Comparison of ENCODE assay signal across 12 cellular contexts in the genomic region with DNA sequence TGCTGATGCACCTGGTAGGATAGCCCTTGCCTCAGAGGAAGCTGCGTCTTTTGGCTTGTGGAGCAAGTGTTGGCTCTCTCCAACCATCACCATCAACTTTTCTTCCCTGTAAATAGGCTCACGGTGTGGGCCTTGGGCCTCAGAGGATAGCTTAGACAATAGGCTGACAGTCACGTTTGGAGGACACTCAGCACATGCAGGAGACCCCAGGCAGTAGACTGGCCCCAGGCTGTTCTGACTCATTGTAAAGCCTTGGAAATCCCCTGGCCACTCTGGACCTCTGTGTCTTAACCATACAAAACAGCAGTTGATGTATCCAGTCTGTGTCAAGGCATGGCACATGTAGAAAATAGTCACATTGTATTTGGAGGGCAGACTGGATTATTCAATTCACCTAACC. TPM values are rescaled to one million over a fixed set of nuclear protein-coding genes. Genes with fewer than 3 reads are reported as not detected.
DNase-seq lines count a peak whose midpoint lies in the region; ATAC-seq lines count a peak whose summit lies in the region.
"Had no signal": no experiment of that assay in that cellular context is flagged by ENCODE, and none has a peak within 500 bp of the region (broad histone marks: within the 10 kb centered on the region; RNA-seq: fewer than 3 reads in every experiment).

No MANE protein-coding gene starts in this region.

- no peaks in the 10 kb centered on the region for H3K27me3 Mint-ChIP-seq in activated naive CD8-positive, alpha-beta T cell treated with anti-CD3 and anti-CD28 coated beads for 36 hours

- peaks cover 23% of the 10 kb centered on the region for H3K36me3 Mint-ChIP-seq in activated naive CD8-positive, alpha-beta T cell treated with anti-CD3 and anti-CD28 coated beads for 36 hours

- H3K9me3 Mint-ChIP-seq in activated naive CD8-positive, alpha-beta T cell treated with anti-CD3 and anti-CD28 coated beads for 36 hours, result no peaks in the 10 kb centered on the region

- H3K4me1 Mint-ChIP-seq in activated naive CD8-positive, alpha-beta T cell treated with anti-CD3 and anti-CD28 coated beads for 36 hours, result peaks cover 4% of the 10 kb centered on the region

- H3K4me3 Mint-ChIP-seq in activated naive CD8-positive, alpha-beta T cell treated with anti-CD3 and anti-CD28 coated beads for 36 hours, result no peak overlapping the region

- DNase-seq in activated naive CD8-positive, alpha-beta T cell treated with anti-CD3 and anti-CD28 coated beads for 36 hours, result no peak
- DNase-seq in renal cortical epithelial cell (ENCODE audit: low read depth) (peak; percentile 9), DMS53 treated with DMSO at 0.1 percent for 48 hours (lab: John Stamatoyannopoulos, UW; ENCODE audit: unreplicated experiment) (no peak), NCI-H2081 treated with DMSO at 0.1 percent for 48 hours (lab: John Stamatoyannopoulos, UW) (no peak), dedifferentiated amniotic fluid mesenchymal stem cell (ENCODE audit: extremely low spot score) (no peak)
- DNase-seq: cerebellar nuclear complex, DMS153, gastrocnemius medialis, NCI-H1694 treated with DMSO at 0.1 percent for 48 hours, posterior cingulate gyrus had no signal

- ATAC-seq in GM18868 (IDR thresholded peaks at IDR 0.05; ENCODE audit: unreplicated experiment) (peak; percentile 63), HG02763 (IDR thresholded peaks at IDR 0.05; ENCODE audit: unreplicated experiment) (peak; percentile 53)
- ATAC-seq: gastrocnemius medialis had no signal

- H3K27ac Mint-ChIP-seq in activated naive CD8-positive, alpha-beta T cell treated with anti-CD3 and anti-CD28 coated beads for 36 hours, result peak overlapping the region; percentile 21

RNA-seq across cellular contexts. Expression of a gene that starts 18.6 kb away (rescaled TPM):
- total RNA-seq in activated naive CD8-positive, alpha-beta T cell treated with anti-CD3 and anti-CD28 coated beads for 36 hours, result 100 to 1,000 TPM; 290 to 294 TPM
- 25.4 and 42.5 TPM in 2 replicates for total RNA-seq in renal cortical epithelial cell

RNA-seq across cellular contexts. Expression of a gene that starts 36.6 kb away (rescaled TPM):
- 100 to 1,000 TPM; 138 to 140 TPM for total RNA-seq in activated naive CD8-positive, alpha-beta T cell treated with anti-CD3 and anti-CD28 coated beads for 36 hours
- 11.6 and 22.0 TPM in 2 replicates for total RNA-seq in renal cortical epithelial cell

RNA-seq across cellular contexts. Expression of a gene that starts 55.4 kb away (rescaled TPM):
- total RNA-seq in activated naive CD8-positive, alpha-beta T cell treated with anti-CD3 and anti-CD28 coated beads for 36 hours, result 1,000 to 10,000 TPM; 2,978 to 3,004 TPM
- total RNA-seq in renal cortical epithelial cell, result 1,285 and 3,835 TPM in 2 replicates
